In genomic region chr21:15199414-15199813, GRCh38 we compare ENCODE assay signal across 1 cellular context.
TF ChIP-seq lines count a peak whose summit lies in the region.

No MANE protein-coding gene starts in this region.

TF ChIP-seq in HepG2, 621 proteins besides CTCF, POLR2A, EP300 and RAD21 (continued from another document):
- no peak for TF ChIP-seq ZNF609 (CRISPR knock-in tag; IDR thresholded peaks at IDR 0.05; ENCODE audit: borderline replicate concordance)
